8 cellular contexts compared by ENCODE assay signal in genomic region chr3:193971268-193971751, GRCh38.
A peak's percentile ranks its signal among the peaks of the same experiment; 100 is the strongest.
DNase-seq lines count a peak whose midpoint lies in the region; ATAC-seq and TF ChIP-seq lines count a peak whose summit lies in the region.

No MANE protein-coding gene starts in this region.

- in situ Hi-C loops in gastrocnemius medialis (cut with MboI; ENCODE audit: low sequenced_read_pairs in 4 of 4) = no loop called here

- ATAC-seq in GM21723 (IDR thresholded peaks at IDR 0.05; ENCODE audit: unreplicated experiment) = peak; percentile 76
- peak; percentile 62 for ATAC-seq in lung (ENCODE audit: insufficient read depth, low FRiP score)
- no peak for ATAC-seq in gastrocnemius medialis
- ATAC-seq in HG03521 (IDR thresholded peaks at IDR 0.05; ENCODE audit: unreplicated experiment) = no peak

- H3K9me3 ChIP-seq in lung (ENCODE audit: control insufficient read depth in 2 of 2, insufficient read depth in 1 of 2, low read length in 1 of 2) (no peaks in the 10 kb centered on the region), gastrocnemius medialis (no peaks in the 10 kb centered on the region)

- 23 to 31% methylated on average over 8 of the region's 8 CpGs for WGBS in lung, 2 donors

- H3K27me3 ChIP-seq in GM06990 (replicated peaks; ENCODE audit: control insufficient read depth, insufficient read depth, low read length) (no peaks in the 10 kb centered on the region), lung (ENCODE audit: control insufficient read depth, insufficient read depth) (no peaks in the 10 kb centered on the region), gastrocnemius medialis (no peaks in the 10 kb centered on the region)

- H3K36me3 ChIP-seq in GM06990 (ENCODE audit: control insufficient read depth, insufficient read depth, low read length) (no peaks in the 10 kb centered on the region), lung (ENCODE audit: control insufficient read depth in 2 of 2, insufficient read depth in 2 of 2, low read length in 2 of 2) (no peaks in the 10 kb centered on the region), gastrocnemius medialis (no peaks in the 10 kb centered on the region)

- TF ChIP-seq CTCF in GM06990 (IDR thresholded peaks at IDR 0.05; ENCODE audit: insufficient read depth, low read length, poor library complexity, severe bottlenecking) = no peak
- no peak for TF ChIP-seq CTCF in lung (IDR thresholded peaks at IDR 0.05; ENCODE audit: control extremely low read depth, extremely low read depth)
- TF ChIP-seq CTCF in gastrocnemius medialis (IDR thresholded peaks at IDR 0.05 in 4 of 5, conservative IDR thresholded peaks at IDR 0.05 in 1 of 5) = no peak

- DNase-seq in GM06990 (ENCODE audit: extremely low read depth, insufficient read length) (peak; percentile 39), RPMI7951 (ENCODE audit: low read depth) (peak; percentile 82), lung (ENCODE audit: low spot score) (peak; percentile 51), SIG-M5 (lab: John Stamatoyannopoulos, UW) (no peak), gastrocnemius medialis (no peak), amygdala (lab: John Stamatoyannopoulos, UW) (no peak)

- no peak overlapping the region for H3K4me3 ChIP-seq in GM06990 (replicated peaks; ENCODE audit: low read depth, low read length)
- no peak overlapping the region for H3K4me3 ChIP-seq in lung
- H3K4me3 ChIP-seq in gastrocnemius medialis = no peak overlapping the region

- H3K27ac ChIP-seq in lung (ENCODE audit: low read depth in 1 of 2, low read length in 1 of 2) (peak overlapping the region in 1 of 2 donors; percentile 35), gastrocnemius medialis (no peak overlapping the region)

- H3K4me1 ChIP-seq in lung (ENCODE audit: control insufficient read depth in 2 of 2, insufficient read depth in 2 of 2, low read length in 2 of 2) (peaks cover 0 to 10% of the 10 kb centered on the region in 2 donors), gastrocnemius medialis (peaks cover 4 to 22% of the 10 kb centered on the region in 2 donors)

- intact Hi-C loops in gastrocnemius medialis (cut with DNase I; ENCODE audit: low total_unique reads) = no loop called here

- no peak for TF ChIP-seq POLR2A in gastrocnemius medialis (IDR thresholded peaks at IDR 0.05)

Comparison
In these comparisons a context has a peak if more than half of its experiments do, and no peak if none do; other contexts are left out.
1. DNase-seq: peak in GM06990 (single experiment), RPMI7951 (single experiment) and lung (single experiment); none in SIG-M5 (single experiment), gastrocnemius medialis (0 of 2) and amygdala (0 of 56).
2. ATAC-seq: peak in GM21723 (single experiment) and lung (single experiment); none in gastrocnemius medialis (0 of 2) and HG03521 (single experiment).